8 cellular contexts compared by ENCODE assay signal in genomic region chr6:68368845-68369244, GRCh38.
"Had no signal": no experiment of that assay in that cellular context is flagged by ENCODE, and none has a peak within 500 bp of the region (broad histone marks: within the 10 kb centered on the region; RNA-seq: fewer than 3 reads in every experiment).

No MANE protein-coding gene starts in this region.

- DNase-seq: H9, HFFc6, KBM-7 had no signal

- ATAC-seq: GM23338, HCT116, HepG2 had no signal

- FAIRE-seq: H1, H54, HepG2 had no signal

- H3K4me3 ChIP-seq: GM23338 had no signal
